1 cellular context compared by ENCODE assay signal in the genomic region with DNA sequence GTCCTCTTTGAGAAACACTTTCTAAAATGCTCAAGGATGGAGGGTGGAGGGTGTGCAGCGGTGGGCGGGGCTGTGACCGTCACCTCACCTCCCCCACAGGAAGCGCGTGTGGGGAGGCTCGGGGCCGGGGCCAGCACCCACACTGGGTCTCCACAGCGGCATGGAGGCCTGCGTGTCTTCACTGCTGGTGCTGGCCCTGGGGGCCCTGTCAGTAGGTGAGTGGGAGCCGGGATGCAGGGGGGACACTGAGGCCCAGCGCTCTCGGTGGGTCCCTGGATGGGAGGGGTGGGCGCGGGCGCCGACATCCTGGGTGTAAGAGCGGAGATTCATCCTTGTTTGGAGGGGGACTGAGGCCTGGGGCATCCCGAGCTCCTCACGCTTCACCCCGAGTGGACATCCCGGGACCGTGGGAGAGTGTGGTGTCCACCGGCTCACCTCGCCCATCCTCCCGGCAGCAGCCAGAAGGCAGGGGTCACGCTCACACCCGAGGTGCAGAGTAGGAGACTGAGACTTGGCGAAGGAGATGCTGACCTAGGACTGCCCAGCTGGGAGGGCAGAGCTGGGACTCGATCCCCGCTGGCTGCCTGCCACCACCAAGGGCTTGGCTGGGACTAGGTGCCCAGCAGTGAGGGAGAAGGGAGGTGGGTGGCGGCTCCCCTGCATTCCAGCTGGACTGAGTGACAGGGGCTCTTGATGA.
TF ChIP-seq lines count a peak whose summit lies in the region.

A gene (plus strand): TSS at position 142 of the 697 bp plus-strand sequence. CDS start 19 bp downstream, at position 161.

TF ChIP-seq in HepG2, 621 proteins besides CTCF, POLR2A, EP300 and RAD21 (continued from another document):
- TF ChIP-seq SSRP1 (CRISPR knock-in tag; IDR thresholded peaks at IDR 0.05) (0 out of 2 replicates have a peak, but pooled peaks have one; percentile 40), GLI4 (CRISPR knock-in tag; IDR thresholded peaks at IDR 0.05; ENCODE audit: borderline replicate concordance) (no peak), AKAP8 (CRISPR knock-in tag; IDR thresholded peaks at IDR 0.05) (peak; percentile 90; the same call in 1 of the 2 replicates), POLR2G (IDR thresholded peaks at IDR 0.05; ENCODE audit: low read depth, low read length) (peak; percentile 54; the same call in 1 of the 2 replicates), RBFOX2 (IDR thresholded peaks at IDR 0.05; ENCODE audit: low read depth, low read length) (0 out of 2 replicates have a peak, but pooled peaks have one; percentile 34), PTBP1 (IDR thresholded peaks at IDR 0.05; ENCODE audit: low read depth, low read length, poor library complexity, severe bottlenecking) (peak; percentile 14), AGO2 (optimal IDR thresholded peaks at IDR 0.05; ENCODE audit: low read depth, low read length) (peak; percentile 95), ELF1 (CRISPR knock-in tag; IDR thresholded peaks at IDR 0.05) (no peak), AGO1 (IDR thresholded peaks at IDR 0.05; ENCODE audit: low read depth, low read length, poor library complexity, severe bottlenecking) (peak; percentile 82)
- TF ChIP-seq, protein P1, sequence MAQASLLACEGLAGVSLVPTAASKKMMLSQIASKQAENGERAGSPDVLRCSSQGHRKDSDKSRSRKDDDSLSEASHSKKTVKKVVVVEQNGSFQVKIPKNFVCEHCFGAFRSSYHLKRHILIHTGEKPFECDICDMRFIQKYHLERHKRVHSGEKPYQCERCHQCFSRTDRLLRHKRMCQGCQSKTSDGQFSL (CRISPR knock-in tag; IDR thresholded peaks at IDR 0.05) = no peak
- TF ChIP-seq, protein P2, sequence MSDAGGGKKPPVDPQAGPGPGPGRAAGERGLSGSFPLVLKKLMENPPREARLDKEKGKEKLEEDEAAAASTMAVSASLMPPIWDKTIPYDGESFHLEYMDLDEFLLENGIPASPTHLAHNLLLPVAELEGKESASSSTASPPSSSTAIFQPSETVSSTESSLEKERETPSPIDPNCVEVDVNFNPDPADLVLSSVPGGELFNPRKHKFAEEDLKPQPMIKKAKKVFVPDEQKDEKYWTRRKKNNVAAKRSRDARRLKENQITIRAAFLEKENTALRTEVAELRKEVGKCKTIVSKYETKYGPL (CRISPR knock-in tag; IDR thresholded peaks at IDR 0.05) = no peak
- TF ChIP-seq, protein P3, sequence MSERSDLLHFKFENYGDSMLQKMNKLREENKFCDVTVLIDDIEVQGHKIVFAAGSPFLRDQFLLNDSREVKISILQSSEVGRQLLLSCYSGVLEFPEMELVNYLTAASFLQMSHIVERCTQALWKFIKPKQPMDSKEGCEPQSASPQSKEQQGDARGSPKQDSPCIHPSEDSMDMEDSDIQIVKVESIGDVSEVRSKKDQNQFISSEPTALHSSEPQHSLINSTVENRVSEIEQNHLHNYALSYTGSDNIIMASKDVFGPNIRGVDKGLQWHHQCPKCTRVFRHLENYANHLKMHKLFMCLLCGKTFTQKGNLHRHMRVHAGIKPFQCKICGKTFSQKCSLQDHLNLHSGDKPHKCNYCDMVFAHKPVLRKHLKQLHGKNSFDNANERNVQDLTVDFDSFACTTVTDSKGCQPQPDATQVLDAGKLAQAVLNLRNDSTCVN (CRISPR knock-in tag; IDR thresholded peaks at IDR 0.05; ENCODE audit: borderline replicate concordance) = no peak
- TF ChIP-seq, protein P4, sequence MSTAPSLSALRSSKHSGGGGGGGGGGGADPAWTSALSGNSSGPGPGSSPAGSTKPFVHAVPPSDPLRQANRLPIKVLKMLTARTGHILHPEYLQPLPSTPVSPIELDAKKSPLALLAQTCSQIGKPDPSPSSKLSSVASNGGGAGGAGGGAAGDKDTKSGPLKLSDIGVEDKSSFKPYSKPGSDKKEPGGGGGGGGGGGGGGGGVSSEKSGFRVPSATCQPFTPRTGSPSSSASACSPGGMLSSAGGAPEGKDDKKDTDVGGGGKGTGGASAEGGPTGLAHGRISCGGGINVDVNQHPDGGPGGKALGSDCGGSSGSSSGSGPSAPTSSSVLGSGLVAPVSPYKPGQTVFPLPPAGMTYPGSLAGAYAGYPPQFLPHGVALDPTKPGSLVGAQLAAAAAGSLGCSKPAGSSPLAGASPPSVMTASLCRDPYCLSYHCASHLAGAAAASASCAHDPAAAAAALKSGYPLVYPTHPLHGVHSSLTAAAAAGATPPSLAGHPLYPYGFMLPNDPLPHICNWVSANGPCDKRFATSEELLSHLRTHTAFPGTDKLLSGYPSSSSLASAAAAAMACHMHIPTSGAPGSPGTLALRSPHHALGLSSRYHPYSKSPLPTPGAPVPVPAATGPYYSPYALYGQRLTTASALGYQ (CRISPR knock-in tag; IDR thresholded peaks at IDR 0.05) = no peak
